In genomic region chr2:62339413-62339812, GRCh38 we compare ENCODE assay signal across 18 cellular contexts.
A peak's percentile ranks its signal among the peaks of the same experiment; 100 is the strongest.
DNase-seq lines count a peak whose midpoint lies in the region; ATAC-seq, FAIRE-seq and TF ChIP-seq lines count a peak whose summit lies in the region.
"Had no signal": no experiment of that assay in that cellular context is flagged by ENCODE, and none has a peak within 500 bp of the region (broad histone marks: within the 10 kb centered on the region; RNA-seq: fewer than 3 reads in every experiment).

No MANE protein-coding gene starts in this region.

- no peaks in the 10 kb centered on the region for H3K9me2 ChIP-seq in HCT116 (ENCODE audit: insufficient read depth)

- WGBS in GM12878 (ENCODE audit: insufficient coverage, insufficient replicate concordance, low lambda C conversion rate, missing lambda C conversion rate), result 59% methylated on average over 2 of the region's 2 CpGs

- intact Hi-C loops in HCT116 (cut with micrococcal nuclease) (no loop called here), GM12878 (cut with micrococcal nuclease; ENCODE audit: unreplicated experiment) (no loop called here)

- CTCF ChIA-PET in HCT116 (lab: Charles Lee), result no interaction called here
- CTCF ChIA-PET in GM12878 (lab: Yijun Ruan, JAX), result interaction anchor here (0.7 to 4.8 kb wide), 7 partner anchors 17 to 345 kb away, joined by 3 to 17 read pairs (median 3); no protein-coding TSS in a partner anchor

- in situ Hi-C loops in GM12878 (cut with MboI), result no loop called here

- ATAC-seq in HCT116 (peak; percentile 66; the same call in 1 of the 2 replicates), GM12878 (no peak), GM19035 (IDR thresholded peaks at IDR 0.05; ENCODE audit: unreplicated experiment) (no peak)
- ATAC-seq: PC-3, T-cell had no signal

- H4K20me1 ChIP-seq in HCT116 (ENCODE audit: insufficient read depth) (no peaks in the 10 kb centered on the region), GM12878 (ENCODE audit: control insufficient read depth, insufficient read depth) (no peaks in the 10 kb centered on the region)

- H3K27me3 ChIP-seq in HCT116 (ENCODE audit: insufficient read depth, low read length), result no peaks in the 10 kb centered on the region
- H3K27me3 ChIP-seq in GM12878 (replicated peaks in 1 of 2; ENCODE audit: control insufficient read depth in 2 of 2, insufficient read depth in 2 of 2, low read length in 1 of 2), result no peaks in the 10 kb centered on the region

- H3K4me1 ChIP-seq in HCT116 (ENCODE audit: control insufficient read depth in 1 of 2, insufficient read depth in 2 of 2, low read length in 2 of 2) (peaks cover 0 to 9% of the 10 kb centered on the region in 2 experiments; a peak in 3 of 4 replicates), GM12878 (ENCODE audit: control insufficient read depth, insufficient read depth, low read length) (peaks cover 61% of the 10 kb centered on the region)

- H3K4me2 ChIP-seq in HCT116 (ENCODE audit: low read length) (no peak overlapping the region), GM12878 (ENCODE audit: control insufficient read depth, insufficient read depth) (no peak overlapping the region)

- no peak for FAIRE-seq in GM12878 (lab: Jason Lieb, UNC)
- FAIRE-seq: GM12892 had no signal

- H3K79me2 ChIP-seq in HCT116 (ENCODE audit: insufficient read depth, low read length), result no peaks in the 10 kb centered on the region
- H3K79me2 ChIP-seq in GM12878 (ENCODE audit: control insufficient read depth, insufficient read depth, low read length), result no peaks in the 10 kb centered on the region; the same call in 1 of the 2 replicates

- RAD21 ChIA-PET in HCT116 (lab: Charles Lee; ENCODE audit: low non-redundant PET in 1 of 2, low total read pairs in 2 of 2, uncharacterized antibody in 2 of 2, unreplicated experiment in 2 of 2), result no interaction called here
- RAD21 ChIA-PET in GM12878 (lab: Charles Lee; ENCODE audit: unreplicated experiment), result interaction anchor here (0.7 to 2.8 kb wide), 13 partner anchors 9 to 1137 kb away, joined by 3 to 17 read pairs (median 5); no protein-coding TSS in a partner anchor

- SMC1A ChIA-PET in GM12878 (lab: Charles Lee; ENCODE audit: uncharacterized antibody, unreplicated experiment), result interaction anchor here (0.6 to 16.4 kb wide), 10 partner anchors 8 to 345 kb away, joined by 3 to 467 read pairs (median 3); no protein-coding TSS in a partner anchor

- POLR2A ChIA-PET in HCT116 (lab: Charles Lee), result no interaction called here
- POLR2A ChIA-PET in GM12878 (lab: Charles Lee), result interaction anchor here (0.6 to 1.5 kb wide), 4 partner anchors 30 to 417 kb away, joined by 3 to 5 read pairs (median 4); no protein-coding TSS in a partner anchor

- H3K27ac ChIP-seq in HCT116 (ENCODE audit: low read depth, low read length) (no peak overlapping the region), GM12878 (ENCODE audit: control insufficient read depth, insufficient read depth) (0 out of 2 replicates have a peak overlapping the region, but pooled peaks have one; percentile 13)
- H3K27ac ChIP-seq: SK-N-MC had no signal

- no peak for TF ChIP-seq EP300 in GM12878 (IDR thresholded peaks at IDR 0.05; ENCODE audit: borderline replicate concordance in 1 of 2, control insufficient read depth in 1 of 2, low read depth in 2 of 2, low read length in 2 of 2)

- H2AFZ ChIP-seq in HCT116 (ENCODE audit: low read depth, low read length, poor library complexity, severe bottlenecking) (no peak overlapping the region), GM12878 (ENCODE audit: control insufficient read depth, low read depth, low read length) (no peak overlapping the region)

- H3K9ac ChIP-seq in HCT116 (ENCODE audit: low read length), result no peak overlapping the region
- no peak overlapping the region for H3K9ac ChIP-seq in GM12878 (ENCODE audit: control insufficient read depth, insufficient read depth, low read length)

- no peak for DNase-seq in HCT116 (ENCODE audit: low read depth, low spot score)
- no peak for DNase-seq in GM12878 (ENCODE audit: low read depth, low spot score)
- DNase-seq in fibroblast of villous mesenchyme (ENCODE audit: low read depth), result no peak
- DNase-seq in NCI-H524 treated with DMSO at 0.1 percent for 48 hours (lab: John Stamatoyannopoulos, UW), result no peak
- DNase-seq in DMS 273 treated with DMSO at 0.1 percent for 48 hours (lab: John Stamatoyannopoulos, UW), result no peak
- DNase-seq in NCI-H345 (lab: John Stamatoyannopoulos, UW), result no peak
- DNase-seq: CD8-positive, alpha-beta memory T cell; Kasumi-1; NCI-H1417 treated with DMSO at 0.1 percent for 48 hours; NCI-H2029 treated with DMSO at 0.1 percent for 48 hours; NCI-H69; NK-92 treated with Interleukin-12 subunit alpha and Interleukin-12 subunit beta, amount 100 ng/mL, for 24 hours; PC-3 had no signal

- TF ChIP-seq POLR2A in HCT116 (IDR thresholded peaks at IDR 0.05; ENCODE audit: borderline replicate concordance, extremely low read depth, insufficient read depth, insufficient read length), result no peak
- TF ChIP-seq POLR2A in GM12878 (IDR thresholded peaks at IDR 0.05; ENCODE audit: low read depth, low read length), result no peak

- TF ChIP-seq RAD21 in HCT116 (IDR thresholded peaks at IDR 0.05; ENCODE audit: low read depth) (peak; percentile 25; the same call in 1 of the 2 replicates), GM12878 (IDR thresholded peaks at IDR 0.05; ENCODE audit: insufficient read depth, low read depth, low read length) (no peak)

- 0 out of 3 replicates have a peak, but pooled peaks have one; percentile 9 for TF ChIP-seq CTCF in GM12872 (IDR thresholded peaks at IDR 0.05; ENCODE audit: insufficient read depth, low read depth, low read length)
- TF ChIP-seq CTCF in HCT116 (IDR thresholded peaks at IDR 0.05 in 2 of 3, conservative IDR thresholded peaks at IDR 0.05 in 1 of 3; ENCODE audit: borderline replicate concordance in 1 of 3, insufficient read depth in 1 of 3, low read depth in 2 of 3, low read length in 2 of 3), result 0 out of 6 replicates have a peak, but pooled peaks of 1 of the 3 experiments have one; percentile 5
- TF ChIP-seq CTCF in GM12878 (IDR thresholded peaks at IDR 0.05 in 2 of 3, conservative IDR thresholded peaks at IDR 0.05 in 1 of 3; ENCODE audit: control insufficient read depth in 2 of 3, extremely low read depth in 1 of 3, insufficient read depth in 1 of 3, low read depth in 3 of 3, low read length in 3 of 3), result peak in 1 of 3 experiments; percentile 2; a peak in 1 of 6 replicates
- TF ChIP-seq CTCF in fibroblast of villous mesenchyme (IDR thresholded peaks at IDR 0.05; ENCODE audit: insufficient read depth, low read depth, low read length), result peak; percentile 29

- BruUV-seq in HCT116 (replicated peaks; lab: Mats Ljungman, UMichigan), result no TSS peak
- no TSS peak for BruUV-seq in GM12878 (replicated peaks; lab: Mats Ljungman, UMichigan)

- H3K36me3 ChIP-seq in HCT116 (ENCODE audit: control insufficient read depth in 1 of 2, insufficient read depth in 2 of 2, low read length in 2 of 2) (no peaks in the 10 kb centered on the region), GM12878 (ENCODE audit: control insufficient read depth in 2 of 2, insufficient read depth in 2 of 2, low read length in 1 of 2) (no peaks in the 10 kb centered on the region)

- H3K9me3 ChIP-seq in HCT116 (ENCODE audit: control insufficient read depth in 1 of 2, insufficient read depth in 1 of 2, low read depth in 1 of 2, low read length in 2 of 2) (no peaks in the 10 kb centered on the region), GM12878 (replicated peaks; ENCODE audit: control insufficient read depth, insufficient read depth, low read length) (no peaks in the 10 kb centered on the region)

- H3K4me3 ChIP-seq in HCT116 (replicated peaks in 1 of 2; ENCODE audit: low read depth in 1 of 2, low read length in 2 of 2) (no peak overlapping the region), GM12878 (no peak overlapping the region), fibroblast of villous mesenchyme (ENCODE audit: low read depth, low read length) (no peak overlapping the region)
- H3K4me3 ChIP-seq: SK-N-MC had no signal

TF ChIP-seq in HCT116, 20 proteins besides CTCF, POLR2A, EP300 and RAD21 (continues in another document):
- TF ChIP-seq EGR1 (IDR thresholded peaks at IDR 0.05; ENCODE audit: low read depth) (no peak), EZH2phosphoT487 (IDR thresholded peaks at IDR 0.05; ENCODE audit: borderline replicate concordance) (no peak), SRF (IDR thresholded peaks at IDR 0.05; ENCODE audit: low read depth) (no peak), POLR2AphosphoS5 (IDR thresholded peaks at IDR 0.05; ENCODE audit: low read depth, low read length) (no peak)

TF ChIP-seq in GM12878, 131 proteins besides CTCF, POLR2A, EP300 and RAD21:
- TF ChIP-seq STAT1 (conservative IDR thresholded peaks at IDR 0.05) (no peak), SIN3A (IDR thresholded peaks at IDR 0.05; ENCODE audit: low read depth, low read length) (no peak), ASH2L (IDR thresholded peaks at IDR 0.05; ENCODE audit: borderline replicate concordance, low read depth) (no peak), CREB1 (IDR thresholded peaks at IDR 0.05; ENCODE audit: low read depth) (no peak), MEF2A (IDR thresholded peaks at IDR 0.05; ENCODE audit: insufficient read depth, low read depth, low read length) (no peak), NBN (IDR thresholded peaks at IDR 0.05) (no peak), NFIC (IDR thresholded peaks at IDR 0.05; ENCODE audit: low read depth, low read length) (no peak), MEF2B (IDR thresholded peaks at IDR 0.05; ENCODE audit: partially characterized antibody, poor library complexity, severe bottlenecking) (no peak), ZBTB4 (CRISPR knock-in tag; IDR thresholded peaks at IDR 0.05) (no peak)
